Comparison of ENCODE assay signal across 19 cellular contexts in genomic region chr6:14524319-14524718, GRCh38.
A peak's percentile ranks its signal among the peaks of the same experiment; 100 is the strongest.
DNase-seq lines count a peak whose midpoint lies in the region; ATAC-seq, FAIRE-seq and TF ChIP-seq lines count a peak whose summit lies in the region.
"Had no signal": no experiment of that assay in that cellular context is flagged by ENCODE, and none has a peak within 500 bp of the region (broad histone marks: within the 10 kb centered on the region; RNA-seq: fewer than 3 reads in every experiment).

No MANE protein-coding gene starts in this region.

- no peaks in the 10 kb centered on the region for H3K27me3 ChIP-seq in bronchial epithelial cell (ENCODE audit: control insufficient read depth, insufficient read depth, low read length)
- no peaks in the 10 kb centered on the region for H3K27me3 ChIP-seq in suprapubic skin
- H3K27me3 ChIP-seq in spleen (replicated peaks in 1 of 7): no peaks in the 10 kb centered on the region
- H3K27me3 ChIP-seq: ascending aorta, neutrophil, uterus had no signal

- H3K27ac ChIP-seq in suprapubic skin (no peak overlapping the region), spleen (no peak overlapping the region)
- H3K27ac ChIP-seq: ascending aorta, neutrophil, uterus had no signal

- FAIRE-seq in bronchial epithelial cell (lab: Jason Lieb, UNC): peak; percentile 23
- FAIRE-seq: small intestine had no signal

- DNase-seq in GM04504 (ENCODE audit: low read depth): peak; percentile 82
- no peak for DNase-seq in bronchial epithelial cell (ENCODE audit: low read depth)
- peak; percentile 37 for DNase-seq in hepatic stellate cell (ENCODE audit: low spot score)
- DNase-seq in suprapubic skin (ENCODE audit: low spot score in 2 of 2): peak; percentile 74 to 82
- no peak for DNase-seq in spleen
- no peak for DNase-seq in activated CD4-positive, CD25-positive, alpha-beta regulatory T cell (lab: John Stamatoyannopoulos, UW)
- DNase-seq: activated CD8-positive, alpha-beta T cell treated with anti-CD3 and anti-CD28 coated beads for 36 hours; CD4-positive, alpha-beta memory T cell; Karpas-422; NCI-H1436 treated with DMSO at 0.1 percent for 48 hours; NCI-H446; small intestine; stimulated activated naive B cell treated with anti-CD40 and anti-IgM and Interleukin-4, amounts not matched to agents 10 μg/mL and 1 μg/mL and 100 μg/mL, for 72 hours had no signal

- WGBS in suprapubic skin: 69% methylated on average over 3 of the region's 3 CpGs
- 61 to 88% (median 84%) methylated on average over 3 of the region's 3 CpGs for WGBS in spleen, 5 donors

- ATAC-seq in GM18511 (IDR thresholded peaks at IDR 0.05; ENCODE audit: unreplicated experiment): no peak
- ATAC-seq: activated CD8-positive, alpha-beta T cell treated with anti-CD3 and anti-CD28 coated beads for 36 hours; activated T-helper 17 cell treated with anti-CD3 and anti-CD28 coated beads, Interleukin-2, amount 50 U/mL, for 72 hours; HCT116; stimulated activated naive B cell treated with anti-CD40 and anti-IgM and Interleukin-4, amounts not matched to agents 10 μg/mL and 1 μg/mL and 100 μg/mL, for 72 hours had no signal

- H3K36me3 ChIP-seq in bronchial epithelial cell (ENCODE audit: control insufficient read depth, insufficient read depth, low read length) (no peaks in the 10 kb centered on the region), suprapubic skin (no peaks in the 10 kb centered on the region), spleen (no peaks in the 10 kb centered on the region)
- H3K36me3 ChIP-seq: ascending aorta, neutrophil, uterus had no signal

- H3K9me3 ChIP-seq in suprapubic skin (peaks cover 5% of the 10 kb centered on the region), spleen (peaks cover 0 to 16% (median 6%) of the 10 kb centered on the region in 8 donors)
- H3K9me3 ChIP-seq: ascending aorta, neutrophil, uterus had no signal

- peaks cover 4% of the 10 kb centered on the region for H3K4me1 ChIP-seq in suprapubic skin
- no peaks in the 10 kb centered on the region for H3K4me1 ChIP-seq in spleen
- H3K4me1 ChIP-seq: ascending aorta, uterus had no signal

- intact Hi-C loops in spleen (cut with DNase I; ENCODE audit: low total_unique reads): no loop called here

- no peak overlapping the region for H3K4me3 ChIP-seq in bronchial epithelial cell (ENCODE audit: low read depth, low read length)
- H3K4me3 ChIP-seq in suprapubic skin: no peak overlapping the region
- H3K4me3 ChIP-seq in spleen: no peak overlapping the region
- H3K4me3 ChIP-seq: ascending aorta, uterus had no signal

- TF ChIP-seq CTCF in bronchial epithelial cell (IDR thresholded peaks at IDR 0.05; ENCODE audit: insufficient read depth, low read length, severe bottlenecking) (no peak), suprapubic skin (IDR thresholded peaks at IDR 0.05) (no peak), spleen (IDR thresholded peaks at IDR 0.05 in 8 of 11, conservative IDR thresholded peaks at IDR 0.05 in 3 of 11) (no peak)

- TF ChIP-seq EP300 in suprapubic skin (IDR thresholded peaks at IDR 0.05): no peak

- TF ChIP-seq POLR2A in suprapubic skin (IDR thresholded peaks at IDR 0.05) (no peak), spleen (IDR thresholded peaks at IDR 0.05) (no peak)

Comparison
In these comparisons a context has a peak if more than half of its experiments do, and no peak if none do; other contexts are left out.
1. DNase-seq: peak in GM04504 (single experiment), hepatic stellate cell (single experiment) and suprapubic skin (2 of 2); none in bronchial epithelial cell (single experiment), spleen (single experiment) and activated CD4-positive, CD25-positive, alpha-beta regulatory T cell (0 of 4).